ENCODE assay signal across 13 cellular contexts in the genomic region with DNA sequence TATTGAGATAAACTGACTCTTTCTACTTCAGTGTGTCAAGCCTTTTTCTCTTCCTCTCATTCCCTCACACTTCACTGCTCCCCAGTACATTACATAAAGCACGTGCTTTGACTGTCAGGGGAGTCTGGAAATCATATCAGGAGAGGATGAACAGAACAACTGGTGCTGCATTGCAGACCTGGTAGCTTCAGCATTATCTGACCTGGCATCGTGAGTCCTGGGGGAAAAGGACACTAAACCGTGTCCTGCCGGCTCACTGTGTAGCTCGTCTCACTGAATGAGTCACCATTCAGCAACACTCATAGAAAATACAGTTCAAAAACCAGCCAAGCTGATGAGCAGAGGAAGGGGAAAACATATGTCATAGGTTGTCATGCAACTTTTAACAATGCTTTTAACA.
DNase-seq lines count a peak whose midpoint lies in the region; ATAC-seq, FAIRE-seq and TF ChIP-seq lines count a peak whose summit lies in the region.
"Had no signal": no experiment of that assay in that cellular context is flagged by ENCODE, and none has a peak within 500 bp of the region (broad histone marks: within the 10 kb centered on the region; RNA-seq: fewer than 3 reads in every experiment).

No MANE protein-coding gene starts in this region.

- no peak for TF ChIP-seq EP300 in GM12878 (IDR thresholded peaks at IDR 0.05; ENCODE audit: borderline replicate concordance in 1 of 2, control insufficient read depth in 1 of 2, low read depth in 2 of 2, low read length in 2 of 2)

- no peaks in the 10 kb centered on the region for H3K79me1 ChIP-seq in mesendoderm (ENCODE audit: low read length)

- H3K27ac ChIP-seq in GM12878 (ENCODE audit: control insufficient read depth, insufficient read depth) (no peak overlapping the region), mesendoderm (ENCODE audit: low read depth, low read length) (no peak overlapping the region), aorta (ENCODE audit: low read depth in 1 of 2, low read length in 2 of 2) (no peak overlapping the region), mammary epithelial cell (ENCODE audit: insufficient read depth, low read depth, low read length) (no peak overlapping the region)
- H3K27ac ChIP-seq: neutrophil had no signal

- H3K4me1 ChIP-seq in GM12878 (ENCODE audit: control insufficient read depth, insufficient read depth, low read length) (no peaks in the 10 kb centered on the region), mesendoderm (ENCODE audit: control insufficient read depth, low read depth, low read length) (no peaks in the 10 kb centered on the region), aorta (ENCODE audit: control insufficient read depth in 1 of 2, insufficient read depth in 2 of 2, low read length in 2 of 2) (peaks cover 0 to 3% of the 10 kb centered on the region in 2 donors), mammary epithelial cell (ENCODE audit: insufficient read depth, low read length) (no peaks in the 10 kb centered on the region)

- intact Hi-C loops in GM12878 (cut with micrococcal nuclease; ENCODE audit: unreplicated experiment) = no loop called here
- intact Hi-C loops in aorta (cut with DNase I) = no loop called here
- intact Hi-C loops in mammary epithelial cell (cut with micrococcal nuclease) = no loop called here

- RAD21 ChIA-PET in GM12878 (lab: Charles Lee; ENCODE audit: unreplicated experiment) = no interaction called here

- H3K79me2 ChIP-seq in GM12878 (ENCODE audit: control insufficient read depth, insufficient read depth, low read length) = no peaks in the 10 kb centered on the region
- no peaks in the 10 kb centered on the region for H3K79me2 ChIP-seq in mesendoderm (ENCODE audit: control insufficient read depth, insufficient read depth, low read length)
- no peaks in the 10 kb centered on the region for H3K79me2 ChIP-seq in mammary epithelial cell (ENCODE audit: insufficient read depth, low read length)

- peaks cover 3 to 18% (median 8%) of the 10 kb centered on the region in 6 donors for H3K9me3 Mint-ChIP-seq in immature natural killer cell
- H3K9me3 Mint-ChIP-seq: T-helper 1 cell treated with Interleukin-12 subunit alpha and Interleukin-12 subunit beta and Interleukin-4 antibody, amounts not matched to agents 30 μg/mL and 1 μg/mL, for 36 hours had no signal

- H2BK15ac ChIP-seq in mesendoderm (replicated peaks; ENCODE audit: low read depth) = no peak overlapping the region

- H3K36me3 Mint-ChIP-seq in immature natural killer cell = no peaks in the 10 kb centered on the region

- ATAC-seq in GM18868 (IDR thresholded peaks at IDR 0.05; ENCODE audit: unreplicated experiment) (peak; percentile 84), GM12878 (peak; percentile 42), aorta (ENCODE audit: low FRiP score) (no peak)

- no peak overlapping the region for H3K23ac ChIP-seq in mesendoderm (ENCODE audit: low read length)

- BruUV-seq in GM12878 (replicated peaks; lab: Mats Ljungman, UMichigan) (no TSS peak), mammary epithelial cell (replicated peaks; lab: Mats Ljungman, UMichigan) (no TSS peak)

- POLR2A ChIA-PET in GM12878 (lab: Charles Lee) = no interaction called here

- H3K9me3 ChIP-seq in GM12878 (replicated peaks; ENCODE audit: control insufficient read depth, insufficient read depth, low read length) (no peaks in the 10 kb centered on the region), aorta (ENCODE audit: control insufficient read depth, low read length) (no peaks in the 10 kb centered on the region), mammary epithelial cell (replicated peaks; ENCODE audit: insufficient read depth, low read length) (no peaks in the 10 kb centered on the region)
- H3K9me3 ChIP-seq: neutrophil had no signal

- TF ChIP-seq RAD21 in GM12878 (IDR thresholded peaks at IDR 0.05; ENCODE audit: insufficient read depth, low read depth, low read length) = no peak

- no peaks in the 10 kb centered on the region for H3K27me3 ChIP-seq in GM12878 (replicated peaks in 1 of 2; ENCODE audit: control insufficient read depth in 2 of 2, insufficient read depth in 2 of 2, low read length in 1 of 2)
- H3K27me3 ChIP-seq in mesendoderm (ENCODE audit: insufficient read depth, low read length, poor library complexity) = no peaks in the 10 kb centered on the region
- H3K27me3 ChIP-seq in aorta (ENCODE audit: control insufficient read depth in 1 of 2, insufficient read depth in 2 of 2, low read length in 1 of 2) = no peaks in the 10 kb centered on the region
- H3K27me3 ChIP-seq in mammary epithelial cell (ENCODE audit: insufficient read depth, low read length) = no peaks in the 10 kb centered on the region
- H3K27me3 ChIP-seq: neutrophil had no signal

- H3K27ac Mint-ChIP-seq in immature natural killer cell = no peak overlapping the region
- H3K27ac Mint-ChIP-seq: T-helper 1 cell treated with Interleukin-12 subunit alpha and Interleukin-12 subunit beta and Interleukin-4 antibody, amounts not matched to agents 30 μg/mL and 1 μg/mL, for 36 hours had no signal

- H3K27me3 Mint-ChIP-seq in immature natural killer cell (ENCODE audit: low read depth in 3 of 3) = peaks cover 0 to 4% (median 2%) of the 10 kb centered on the region in 3 donors

- TF ChIP-seq CTCF in GM12878 (IDR thresholded peaks at IDR 0.05 in 2 of 3, conservative IDR thresholded peaks at IDR 0.05 in 1 of 3; ENCODE audit: control insufficient read depth in 2 of 3, extremely low read depth in 1 of 3, insufficient read depth in 1 of 3, low read depth in 3 of 3, low read length in 3 of 3) (no peak), mammary epithelial cell (conservative IDR thresholded peaks at IDR 0.05 in 1 of 2, IDR thresholded peaks at IDR 0.05 in 1 of 2; ENCODE audit: extremely low read depth in 1 of 2, insufficient read depth in 1 of 2, low read depth in 1 of 2, low read length in 2 of 2) (no peak)

- WGBS in GM12878 (ENCODE audit: insufficient coverage, insufficient replicate concordance, low lambda C conversion rate, missing lambda C conversion rate) = 0% methylated on average over 5 of the region's 5 CpGs
- no CpG with 5 or more reads among the region's 5 CpGs for WGBS in mesendoderm (ENCODE audit: extremely low coverage, insufficient coverage, low lambda C conversion rate)
- WGBS in aorta, 2 donors = 49 to 54% methylated on average over 5 of the region's 5 CpGs
- 60% methylated on average over 5 of the region's 5 CpGs for WGBS in mammary epithelial cell (ENCODE audit: low coverage, missing lambda C conversion rate)

- H3K4me3 ChIP-seq in GM12878 (no peak overlapping the region), mesendoderm (ENCODE audit: low read length) (no peak overlapping the region), aorta (ENCODE audit: low read length in 2 of 2) (no peak overlapping the region), mammary epithelial cell (replicated peaks in 1 of 3; ENCODE audit: insufficient read depth in 1 of 3, low read depth in 2 of 3, low read length in 3 of 3) (no peak overlapping the region)

- in situ Hi-C loops in GM12878 (cut with MboI) (no loop called here), mammary epithelial cell (cut with MboI; ENCODE audit: low sequenced_read_pairs in 2 of 2) (no loop called here)

- no peaks in the 10 kb centered on the region for H4K20me1 ChIP-seq in GM12878 (ENCODE audit: control insufficient read depth, insufficient read depth)
- H4K20me1 ChIP-seq in mammary epithelial cell (ENCODE audit: insufficient read depth, low read length) = no peaks in the 10 kb centered on the region

- H3K36me3 ChIP-seq in GM12878 (ENCODE audit: control insufficient read depth in 2 of 2, insufficient read depth in 2 of 2, low read length in 1 of 2) = no peaks in the 10 kb centered on the region
- no peaks in the 10 kb centered on the region for H3K36me3 ChIP-seq in mesendoderm (ENCODE audit: control insufficient read depth, insufficient read depth, low read length)
- no peaks in the 10 kb centered on the region for H3K36me3 ChIP-seq in aorta (ENCODE audit: control insufficient read depth in 1 of 2, insufficient read depth in 2 of 2, low read length in 1 of 2)
- no peaks in the 10 kb centered on the region for H3K36me3 ChIP-seq in mammary epithelial cell (ENCODE audit: insufficient read depth, low read length)
- H3K36me3 ChIP-seq: neutrophil had no signal

- no peak overlapping the region for H2AK5ac ChIP-seq in mesendoderm (ENCODE audit: low read length)

- CTCF ChIA-PET in GM12878 (lab: Yijun Ruan, JAX) (no interaction called here), mammary epithelial cell (lab: Charles Lee; ENCODE audit: low non-redundant PET) (no interaction called here)

- no peak overlapping the region for H4K5ac ChIP-seq in mesendoderm (ENCODE audit: low read length)

- no peak overlapping the region for H2BK5ac ChIP-seq in mesendoderm (ENCODE audit: low read length)

- H2BK120ac ChIP-seq in mesendoderm (ENCODE audit: low read depth, low read length) = no peak overlapping the region

- SMC1A ChIA-PET in GM12878 (lab: Charles Lee; ENCODE audit: uncharacterized antibody, unreplicated experiment) = no interaction called here

- H2AFZ ChIP-seq in GM12878 (ENCODE audit: control insufficient read depth, low read depth, low read length) = no peak overlapping the region
- no peak overlapping the region for H2AFZ ChIP-seq in mammary epithelial cell (ENCODE audit: low read depth, low read length)

- dilution Hi-C loops in mammary epithelial cell (cut with HindIII; ENCODE audit: low sequenced_read_pairs) = no loop called here

- no peak overlapping the region for H3K18ac ChIP-seq in mesendoderm (ENCODE audit: low read length)

- TF ChIP-seq POLR2A in GM12878 (IDR thresholded peaks at IDR 0.05; ENCODE audit: low read depth, low read length) = no peak

- no peak for FAIRE-seq in GM12878 (lab: Jason Lieb, UNC)
- FAIRE-seq: G401.6 had no signal

- H3K4me1 Mint-ChIP-seq in immature natural killer cell = no peaks in the 10 kb centered on the region

- DNase-seq in HPDE6-E6E7 (ENCODE audit: extremely low spot score) = peak; percentile 12
- DNase-seq in GM12878 (ENCODE audit: low read depth, low spot score) = no peak
- DNase-seq in mesendoderm = peak; percentile 14
- DNase-seq in aorta = no peak
- DNase-seq in immature natural killer cell = no peak
- no peak for DNase-seq in effector CD4-positive, alpha-beta T cell
- no peak for DNase-seq in mammary epithelial cell
- DNase-seq: activated gamma-delta T cell treated with Interleukin-2 at 50 U/mL for 16 hours, Karpas-422 had no signal

- H3K4ac ChIP-seq in mesendoderm (ENCODE audit: low read depth, low read length) = no peak overlapping the region

- H4K8ac ChIP-seq in mesendoderm (ENCODE audit: low read depth, low read length) = no peak overlapping the region

- no peak overlapping the region for H3K9ac ChIP-seq in GM12878 (ENCODE audit: control insufficient read depth, insufficient read depth, low read length)
- H3K9ac ChIP-seq in mesendoderm (ENCODE audit: low read length) = no peak overlapping the region
- no peak overlapping the region for H3K9ac ChIP-seq in mammary epithelial cell (ENCODE audit: insufficient read depth, low read length)

- no peak overlapping the region for H3K56ac ChIP-seq in mesendoderm (ENCODE audit: low read length)

- H3K4me2 ChIP-seq in GM12878 (ENCODE audit: control insufficient read depth, insufficient read depth) = no peak overlapping the region
- H3K4me2 ChIP-seq in mesendoderm (ENCODE audit: low read length) = no peak overlapping the region
- H3K4me2 ChIP-seq in mammary epithelial cell (ENCODE audit: insufficient read depth, low read depth, low read length) = no peak overlapping the region

- no peak overlapping the region for H3K4me3 Mint-ChIP-seq in immature natural killer cell
- H3K4me3 Mint-ChIP-seq: T-helper 1 cell treated with Interleukin-12 subunit alpha and Interleukin-12 subunit beta and Interleukin-4 antibody, amounts not matched to agents 30 μg/mL and 1 μg/mL, for 36 hours had no signal

Comparison
In these comparisons a context has a peak if more than half of its experiments do, and no peak if none do; other contexts are left out.
1. DNase-seq: peak in HPDE6-E6E7 (single experiment) and mesendoderm (single experiment); none in GM12878 (single experiment), aorta (0 of 2), immature natural killer cell (0 of 3), effector CD4-positive, alpha-beta T cell (single experiment) and mammary epithelial cell (single experiment).